In the genomic region with DNA sequence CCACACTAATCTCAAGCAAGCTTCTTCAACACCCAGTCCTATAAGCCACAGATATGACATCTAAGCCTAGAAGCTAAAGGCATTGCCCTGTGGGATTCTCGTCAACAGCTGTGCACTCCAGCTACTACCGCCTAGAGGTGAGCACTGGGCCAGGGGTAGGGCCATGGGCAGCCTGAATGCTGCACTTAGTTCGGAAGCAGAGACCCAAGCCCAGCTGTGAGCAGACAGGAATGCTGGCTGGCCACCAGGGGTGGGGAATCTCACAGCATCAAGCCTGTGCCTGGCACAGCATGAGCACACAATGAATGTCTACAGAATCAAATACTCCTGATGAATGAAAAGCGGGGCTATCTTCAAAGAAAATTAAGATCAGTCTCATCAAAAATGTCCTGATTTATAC, we compare ENCODE assay signal across 2 cellular contexts.
TF ChIP-seq lines count a peak whose summit lies in the region.

No MANE protein-coding gene starts in this region.

TF ChIP-seq in GM23338, 12 proteins besides CTCF, POLR2A, EP300 and RAD21 (continues in another document):
- TF ChIP-seq REST (IDR thresholded peaks at IDR 0.05; ENCODE audit: unreplicated experiment) (no peak), ZNF331 (CRISPR knock-in tag; IDR thresholded peaks at IDR 0.05; ENCODE audit: low read depth) (no peak), EZH2 (IDR thresholded peaks at IDR 0.05; ENCODE audit: low read depth, unreplicated experiment) (no peak), CREB1 (CRISPR knock-in tag; IDR thresholded peaks at IDR 0.05; ENCODE audit: low read depth) (no peak), EZH2phosphoT487 (IDR thresholded peaks at IDR 0.05; ENCODE audit: unreplicated experiment) (no peak), ZNF462 (CRISPR knock-in tag; IDR thresholded peaks at IDR 0.05) (no peak), POLR2AphosphoS5 (IDR thresholded peaks at IDR 0.05; ENCODE audit: low read depth) (no peak), NANOG (IDR thresholded peaks at IDR 0.05; ENCODE audit: borderline replicate concordance) (no peak), STAT1 (IDR thresholded peaks at IDR 0.05; ENCODE audit: unreplicated experiment) (no peak), ZNF114 (CRISPR knock-in tag; IDR thresholded peaks at IDR 0.05) (no peak; the same call in 1 of the 2 replicates)

TF ChIP-seq in WTC11, 78 proteins besides CTCF, POLR2A, EP300 and RAD21 (continued from another document):
- no peak for TF ChIP-seq ATF6 (CRISPR knock-in tag; IDR thresholded peaks at IDR 0.05)
- TF ChIP-seq ZNF532 (CRISPR knock-in tag; IDR thresholded peaks at IDR 0.05; ENCODE audit: borderline replicate concordance) = no peak
- no peak for TF ChIP-seq ZNF425 (CRISPR knock-in tag; conservative IDR thresholded peaks at IDR 0.05)
- no peak for TF ChIP-seq ZNF396 (CRISPR knock-in tag; IDR thresholded peaks at IDR 0.05; ENCODE audit: borderline replicate concordance)
- no peak for TF ChIP-seq E2F5 (CRISPR knock-in tag; IDR thresholded peaks at IDR 0.05)
- TF ChIP-seq SMAD3 (CRISPR knock-in tag; IDR thresholded peaks at IDR 0.05; ENCODE audit: borderline replicate concordance) = no peak
- TF ChIP-seq ZNF281 (CRISPR knock-in tag; IDR thresholded peaks at IDR 0.05) = no peak
- no peak for TF ChIP-seq ESRRA (CRISPR knock-in tag; IDR thresholded peaks at IDR 0.05; ENCODE audit: borderline replicate concordance)
- TF ChIP-seq ZNF423 (CRISPR knock-in tag; IDR thresholded peaks at IDR 0.05) = no peak
- TF ChIP-seq, protein P1, sequence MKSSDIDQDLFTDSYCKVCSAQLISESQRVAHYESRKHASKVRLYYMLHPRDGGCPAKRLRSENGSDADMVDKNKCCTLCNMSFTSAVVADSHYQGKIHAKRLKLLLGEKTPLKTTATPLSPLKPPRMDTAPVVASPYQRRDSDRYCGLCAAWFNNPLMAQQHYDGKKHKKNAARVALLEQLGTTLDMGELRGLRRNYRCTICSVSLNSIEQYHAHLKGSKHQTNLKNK (CRISPR knock-in tag; IDR thresholded peaks at IDR 0.05) = no peak
- no peak for TF ChIP-seq TP53 (CRISPR knock-in tag; IDR thresholded peaks at IDR 0.05)
- TF ChIP-seq ZNF317 (CRISPR knock-in tag; IDR thresholded peaks at IDR 0.05; ENCODE audit: borderline replicate concordance, low read depth) = no peak
- no peak for TF ChIP-seq ELF4 (CRISPR knock-in tag; IDR thresholded peaks at IDR 0.05; ENCODE audit: low read depth)
- no peak for TF ChIP-seq OVOL2 (CRISPR knock-in tag; IDR thresholded peaks at IDR 0.05; ENCODE audit: borderline replicate concordance)
- TF ChIP-seq GRHL2 (CRISPR knock-in tag; IDR thresholded peaks at IDR 0.05; ENCODE audit: insufficient replicate concordance, severe bottlenecking) = no peak
- no peak for TF ChIP-seq ZNF512 (CRISPR knock-in tag; IDR thresholded peaks at IDR 0.05; ENCODE audit: borderline replicate concordance)
